Comparison of ENCODE assay signal across 14 cellular contexts in the genomic region with DNA sequence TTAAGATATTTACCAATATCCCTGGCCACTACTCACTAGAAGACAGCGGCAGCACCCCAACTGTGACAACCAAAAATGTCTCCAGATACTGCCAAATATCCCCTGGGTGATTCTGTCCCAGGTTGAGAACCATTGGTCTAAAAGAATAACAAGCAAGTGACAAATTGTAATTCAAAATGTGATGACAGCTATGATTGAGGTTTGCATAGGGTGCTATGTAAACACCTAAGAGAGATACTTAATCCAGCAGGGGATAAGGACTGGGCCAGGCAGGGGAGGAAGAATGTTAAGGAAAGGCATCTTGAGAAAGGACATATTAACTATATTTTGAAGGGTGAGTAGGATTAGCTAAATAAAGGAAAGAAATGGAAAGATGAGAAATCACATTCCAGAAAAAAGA. TPM values are rescaled to one million over a fixed set of nuclear protein-coding genes. Genes with fewer than 3 reads are reported as not detected.
DNase-seq lines count a peak whose midpoint lies in the region; ATAC-seq, FAIRE-seq and TF ChIP-seq lines count a peak whose summit lies in the region.
"Had no signal": no experiment of that assay in that cellular context is flagged by ENCODE, and none has a peak within 500 bp of the region (broad histone marks: within the 10 kb centered on the region; RNA-seq: fewer than 3 reads in every experiment).

No MANE protein-coding gene starts in this region.

- H3K4me1 Mint-ChIP-seq in activated naive CD8-positive, alpha-beta T cell (ENCODE audit: low read depth): no peaks in the 10 kb centered on the region
- H3K4me1 Mint-ChIP-seq in activated naive CD8-positive, alpha-beta T cell treated with anti-CD3 and anti-CD28 coated beads for 36 hours: peaks cover 2% of the 10 kb centered on the region
- H3K4me1 Mint-ChIP-seq in natural killer cell: peaks cover 21 to 36% of the 10 kb centered on the region in 2 donors
- H3K4me1 Mint-ChIP-seq: CD4-positive, CD25-positive, alpha-beta regulatory T cell had no signal

- TF ChIP-seq EP300 in K562 (IDR thresholded peaks at IDR 0.05; ENCODE audit: low read length): no peak

- no peak for TF ChIP-seq CTCF in K562 (IDR thresholded peaks at IDR 0.05 in 2 of 3, conservative IDR thresholded peaks at IDR 0.05 in 1 of 3; ENCODE audit: insufficient read depth in 2 of 3, low read depth in 1 of 3, low read length in 3 of 3)
- TF ChIP-seq CTCF in natural killer cell (IDR thresholded peaks at IDR 0.05): no peak
- no peak for TF ChIP-seq CTCF in ascending aorta (IDR thresholded peaks at IDR 0.05)

- no peaks in the 10 kb centered on the region for H3K9me3 ChIP-seq in K562 (replicated peaks; ENCODE audit: control insufficient read depth, insufficient read depth, low read depth, low read length)
- H3K9me3 ChIP-seq in ascending aorta: no peaks in the 10 kb centered on the region
- H3K9me3 ChIP-seq: BLaER1 treated with 17β-estradiol and CSF1 and Interleukin-3, amounts not matched to agents 10 nM and 100 nM had no signal

- FAIRE-seq in K562 (lab: Jason Lieb, UNC): no peak

- peaks cover 2% of the 10 kb centered on the region for H3K36me3 Mint-ChIP-seq in activated naive CD8-positive, alpha-beta T cell
- peaks cover 8% of the 10 kb centered on the region for H3K36me3 Mint-ChIP-seq in activated naive CD8-positive, alpha-beta T cell treated with anti-CD3 and anti-CD28 coated beads for 36 hours
- H3K36me3 Mint-ChIP-seq in natural killer cell: peaks cover 8% of the 10 kb centered on the region

- H3K27me3 Mint-ChIP-seq in activated naive CD8-positive, alpha-beta T cell: no peaks in the 10 kb centered on the region
- H3K27me3 Mint-ChIP-seq in activated naive CD8-positive, alpha-beta T cell treated with anti-CD3 and anti-CD28 coated beads for 36 hours: no peaks in the 10 kb centered on the region
- no peaks in the 10 kb centered on the region for H3K27me3 Mint-ChIP-seq in natural killer cell (ENCODE audit: low read depth in 2 of 2)
- H3K27me3 Mint-ChIP-seq: CD4-positive, CD25-positive, alpha-beta regulatory T cell had no signal

- ATAC-seq in K562 (0 out of 3 replicates have a peak, but pooled peaks have one; percentile 24), natural killer cell (peak in 1 of 3 donors; percentile 18)

- in situ Hi-C loops in K562 (cut with MboI): no loop called here

- no peak for TF ChIP-seq POLR2A in K562 (conservative IDR thresholded peaks at IDR 0.05)

- POLR2A ChIA-PET in K562 (lab: Yijun Ruan, JAX): no interaction called here

- H3K4me3 Mint-ChIP-seq in activated naive CD8-positive, alpha-beta T cell: no peak overlapping the region
- no peak overlapping the region for H3K4me3 Mint-ChIP-seq in activated naive CD8-positive, alpha-beta T cell treated with anti-CD3 and anti-CD28 coated beads for 36 hours
- no peak overlapping the region for H3K4me3 Mint-ChIP-seq in natural killer cell
- H3K4me3 Mint-ChIP-seq: CD4-positive, CD25-positive, alpha-beta regulatory T cell had no signal

- no peak overlapping the region for H3K27ac ChIP-seq in K562 (ENCODE audit: extremely low read depth, low read depth, low read length)
- no peak overlapping the region for H3K27ac ChIP-seq in ascending aorta
- H3K27ac ChIP-seq: BLaER1 treated with 17β-estradiol and CSF1 and Interleukin-3, amounts not matched to agents 10 nM and 100 nM; HL-60 had no signal

- H3K27me3 ChIP-seq in K562 (ENCODE audit: control insufficient read depth in 2 of 2, insufficient read depth in 2 of 2, low read length in 2 of 2) (no peaks in the 10 kb centered on the region), ascending aorta (no peaks in the 10 kb centered on the region)
- H3K27me3 ChIP-seq: BLaER1 treated with 17β-estradiol and CSF1 and Interleukin-3, amounts not matched to agents 10 nM and 100 nM had no signal

- intact Hi-C loops in K562 (cut with micrococcal nuclease): no loop called here
- intact Hi-C loops in natural killer cell (cut with micrococcal nuclease): no loop called here
- intact Hi-C loops in ascending aorta (cut with DNase I): no loop called here

- no peaks in the 10 kb centered on the region for H3K4me1 ChIP-seq in K562 (replicated peaks in 1 of 2; ENCODE audit: control insufficient read depth in 2 of 2, insufficient read depth in 2 of 2, low read length in 2 of 2)
- no peaks in the 10 kb centered on the region for H3K4me1 ChIP-seq in ascending aorta
- H3K4me1 ChIP-seq: BLaER1 treated with 17β-estradiol and CSF1 and Interleukin-3, amounts not matched to agents 10 nM and 100 nM had no signal

- H3K27ac Mint-ChIP-seq in activated naive CD8-positive, alpha-beta T cell: peak overlapping the region; percentile 0
- H3K27ac Mint-ChIP-seq in activated naive CD8-positive, alpha-beta T cell treated with anti-CD3 and anti-CD28 coated beads for 36 hours: no peak overlapping the region
- H3K27ac Mint-ChIP-seq in natural killer cell: peak overlapping the region; percentile 0 to 30

- H3K79me2 ChIP-seq in K562 (ENCODE audit: control insufficient read depth, insufficient read depth, low read length): peaks cover 29% of the 10 kb centered on the region

- no peak overlapping the region for H3K4me2 ChIP-seq in K562 (ENCODE audit: insufficient read depth, low read length)
- H3K4me2 ChIP-seq: BLaER1 treated with 17β-estradiol and CSF1 and Interleukin-3, amounts not matched to agents 10 nM and 100 nM had no signal

- WGBS in K562 (ENCODE audit: insufficient coverage, low coverage, missing lambda C conversion rate): 100% methylated on average over 1 of the region's 1 CpG

- no peak overlapping the region for H3K9ac ChIP-seq in K562 (ENCODE audit: insufficient read depth in 1 of 2, low read depth in 2 of 2, low read length in 2 of 2)
- H3K9ac ChIP-seq: BLaER1 treated with 17β-estradiol and CSF1 and Interleukin-3, amounts not matched to agents 10 nM and 100 nM had no signal

- BruUV-seq in K562 (replicated peaks; lab: Mats Ljungman, UMichigan): no TSS peak

- H3K9me1 ChIP-seq in K562 (ENCODE audit: control insufficient read depth, insufficient read depth, low read length): no peaks in the 10 kb centered on the region

- CTCF ChIA-PET in K562 (lab: Yijun Ruan, JAX; ENCODE audit: low intra/inter-chr PET ratio): no interaction called here

- H3K9me3 Mint-ChIP-seq in activated naive CD8-positive, alpha-beta T cell (ENCODE audit: low read depth): no peaks in the 10 kb centered on the region
- no peaks in the 10 kb centered on the region for H3K9me3 Mint-ChIP-seq in activated naive CD8-positive, alpha-beta T cell treated with anti-CD3 and anti-CD28 coated beads for 36 hours
- H3K9me3 Mint-ChIP-seq in natural killer cell: no peaks in the 10 kb centered on the region
- H3K9me3 Mint-ChIP-seq: CD4-positive, CD25-positive, alpha-beta regulatory T cell had no signal

- H3K4me3 ChIP-seq in K562 (no peak overlapping the region), ascending aorta (no peak overlapping the region)
- H3K4me3 ChIP-seq: BLaER1 treated with 17β-estradiol and CSF1 and Interleukin-3, amounts not matched to agents 10 nM and 100 nM had no signal

- no peak overlapping the region for H2AFZ ChIP-seq in K562 (ENCODE audit: low read depth, low read length)

- H4K20me1 ChIP-seq in K562 (replicated peaks; ENCODE audit: control insufficient read depth, insufficient read depth, low read length): peaks cover 7% of the 10 kb centered on the region; the same call in 1 of the 2 replicates

- TF ChIP-seq RAD21 in K562 (CRISPR knock-in tag; conservative IDR thresholded peaks at IDR 0.05 in 1 of 2, IDR thresholded peaks at IDR 0.05 in 1 of 2): no peak

- no peak for DNase-seq in activated naive CD8-positive, alpha-beta T cell treated with anti-CD3 and anti-CD28 coated beads for 36 hours
- no peak for DNase-seq in K562 (ENCODE audit: extremely low read depth in 1 of 4, low spot score in 3 of 4)
- DNase-seq in natural killer cell: no peak
- no peak for DNase-seq in globus pallidus (ENCODE audit: low spot score)
- DNase-seq in ascending aorta (ENCODE audit: low spot score in 2 of 2): no peak
- DNase-seq in activated effector memory CD4-positive, alpha-beta T cell treated with anti-CD3 and anti-CD28 coated beads, Interleukin-2, amount 50 U/mL, for 16 hours: no peak
- DNase-seq: ACHN; CD4-positive, CD25-positive, alpha-beta regulatory T cell; DND-41; GF-D8; HCEC 1CT had no signal

- H3K36me3 ChIP-seq in K562 (ENCODE audit: control insufficient read depth, insufficient read depth, low read length) (peaks cover 97% of the 10 kb centered on the region), ascending aorta (peaks cover 4 to 14% of the 10 kb centered on the region in 2 donors)

TF ChIP-seq in K562, 482 proteins besides CTCF, POLR2A, EP300 and RAD21 (continues in another document):
- no peak for TF ChIP-seq POLR2AphosphoS5 (IDR thresholded peaks at IDR 0.05; ENCODE audit: control insufficient read depth, insufficient read depth, low read depth, low read length)

RNA-seq across cellular contexts. Expression of gene ENOSF1, which starts 38.0 kb away (rescaled TPM):
- total RNA-seq in activated naive CD8-positive, alpha-beta T cell treated with anti-CD3 and anti-CD28 coated beads for 36 hours: 10 to 100 TPM; 61.7 to 75.2 TPM
- total RNA-seq in K562 (2011; cell fraction: chromatin; rRNA removed; ENCODE audit: low replicate concordance): 450 and 471 TPM in 2 replicates
- 248 and 273 TPM in 2 replicates for total RNA-seq in K562 (2011; cell fraction: nucleolus; rRNA removed)
- total RNA-seq in K562 (2011; cell fraction: nucleoplasm; rRNA removed): 343 and 442 TPM in 2 replicates
- total RNA-seq in K562 (2014; rRNA removed): 36.0 and 42.2 TPM in 2 replicates
- 48.0 and 49.8 TPM in 2 replicates for total RNA-seq in K562 (2014; rRNA removed; fragmentation: Illumina TruSeq; extraction: Trizol)
- total RNA-seq in K562 (2015; rRNA removed; fragmentation: Illumina TruSeq; extraction: Trizol): 40.5 and 44.5 TPM in 2 replicates
- 60.0 and 66.4 TPM in 2 replicates for total RNA-seq in K562 (2021)
- polyA plus RNA-seq in K562 (2011; rRNA removed): 46.5 and 50.9 TPM in 2 replicates
- polyA plus RNA-seq in K562 (2011; cell fraction: cytosol; rRNA removed): 18.7 and 22.2 TPM in 2 replicates
- polyA plus RNA-seq in K562 (2011; cell fraction: nucleus; rRNA removed): 202 and 262 TPM in 2 replicates
- 37.6 and 66.2 TPM in 2 replicates for polyA plus RNA-seq in K562 (2012)
- 49.4 and 57.3 TPM in 2 replicates for polyA plus RNA-seq in K562 (2014; fragmentation: Illumina TruSeq; extraction: Trizol)
- polyA plus RNA-seq in K562 (2014; fragmentation: Nextera tagmentation; extraction: Ambion mirVana): 10 to 100 TPM; 15.5 to 20.0 TPM
- polyA plus RNA-seq in K562 (2014; rRNA removed): 54.0 and 60.1 TPM in 2 replicates
- polyA minus RNA-seq in K562 (2011; rRNA and poly(A)+ RNA removed): 74.8 and 77.4 TPM in 2 replicates
- 26.4 and 36.0 TPM in 2 replicates for polyA minus RNA-seq in K562 (2011; cell fraction: cytosol; rRNA and poly(A)+ RNA removed)
- polyA minus RNA-seq in K562 (2011; cell fraction: nucleus; rRNA and poly(A)+ RNA removed): 100 and 101 TPM in 2 replicates
- 10 to 100 TPM; 36.3 to 51.5 (median 39.8) TPM for total RNA-seq in natural killer cell
- total RNA-seq in ascending aorta: 178 TPM
